7 cellular contexts compared by ENCODE assay signal in genomic region chr13:70357031-70357430, GRCh38.
"Had no signal": no experiment of that assay in that cellular context is flagged by ENCODE, and none has a peak within 500 bp of the region (broad histone marks: within the 10 kb centered on the region; RNA-seq: fewer than 3 reads in every experiment).

No MANE protein-coding gene starts in this region.

- H3K4me3 ChIP-seq: GM23338 had no signal

- DNase-seq: H9, HCEC 1CT, IMR-90 had no signal

- ATAC-seq: GM23338 had no signal

- H3K4me1 Mint-ChIP-seq: GM23338, H9 had no signal

- FAIRE-seq: H1, H54, HTR-8/SVneo had no signal

- H3K27ac Mint-ChIP-seq: GM23338, H9 had no signal

- H3K9me3 Mint-ChIP-seq: GM23338, H9 had no signal

- H3K4me2 ChIP-seq: GM23338 had no signal

- H3K4me3 Mint-ChIP-seq: GM23338, H9 had no signal

- H2AFZ ChIP-seq: GM23338 had no signal
